Comparison of ENCODE assay signal across 8 cellular contexts in the genomic region with DNA sequence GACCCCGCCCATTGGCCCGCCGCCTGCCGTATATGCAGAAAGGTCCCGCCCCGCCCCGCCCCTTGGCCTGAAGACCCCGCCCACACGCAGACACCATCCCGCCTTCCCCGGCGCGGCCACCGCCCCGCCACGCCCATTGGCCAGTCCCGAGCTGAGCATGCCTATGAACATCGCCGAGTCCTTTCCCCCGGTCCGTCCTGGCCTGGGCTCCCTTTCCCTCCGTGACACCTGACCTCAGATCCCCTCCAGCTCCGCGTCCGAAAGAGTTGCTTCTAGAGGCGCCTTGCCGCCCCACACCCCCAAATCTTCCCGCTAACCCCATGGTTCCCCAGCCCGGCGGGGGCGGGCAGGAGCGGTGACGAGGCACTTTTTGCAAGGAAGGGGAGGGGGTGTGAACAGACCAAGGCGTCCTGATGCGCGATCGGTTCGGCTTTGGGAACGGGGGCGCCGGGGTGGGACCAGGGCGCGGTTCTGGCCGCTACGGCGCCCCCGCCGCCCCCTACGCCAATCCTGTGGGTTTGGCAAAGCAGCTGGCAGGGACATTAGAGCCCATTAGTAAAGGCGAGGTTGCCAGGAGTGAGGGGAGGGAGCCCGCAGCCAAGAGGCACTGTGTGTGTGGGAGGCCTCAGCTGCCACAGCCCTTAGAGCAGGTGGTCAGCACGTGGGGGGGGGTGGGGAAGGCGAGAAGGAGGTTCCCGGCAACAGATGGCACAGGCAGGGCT. TPM values are rescaled to one million over a fixed set of nuclear protein-coding genes. Genes with fewer than 3 reads are reported as not detected.
DNase-seq lines count a peak whose midpoint lies in the region; ATAC-seq and TF ChIP-seq lines count a peak whose summit lies in the region.

No MANE protein-coding gene starts in this region.

- DNase-seq in Daoy (ENCODE audit: low read depth) (peak; percentile 97), HFF-Myc (ENCODE audit: extremely low read depth, low read depth) (peak; percentile 85), NCI-H1436 treated with DMSO at 0.1 percent for 48 hours (lab: John Stamatoyannopoulos, UW) (peak; percentile 66), T follicular helper cell (ENCODE audit: low read depth) (peak; percentile 85), heart left ventricle (peak; percentile 96 to 97 (median 96)), posterior cingulate gyrus (peak; percentile 81 to 98 (median 93)), transverse colon (peak; percentile 96)

- in situ Hi-C loops in transverse colon (cut with MboI; ENCODE audit: low pct_ligation_motif_present in 1 of 4, low pct_unique_long_range_greater_than_20kb in 1 of 4, low sequenced_read_pairs in 3 of 4): no loop called here

- H3K4me3 ChIP-seq in HFF-Myc (replicated peaks; ENCODE audit: low read depth, low read length) (peak overlapping the region; percentile 60), heart left ventricle (peak overlapping the region; percentile 58 to 93 (median 72)), transverse colon (peak overlapping the region; percentile 9 to 65 (median 58))

- peak in 1 of 2 donors; percentile 40 for TF ChIP-seq POLR2A in heart left ventricle (IDR thresholded peaks at IDR 0.05)
- TF ChIP-seq POLR2A in transverse colon (IDR thresholded peaks at IDR 0.05): peak; percentile 44

- WGBS in adipose tissue, 3 donors: 1 to 4% (median 4%) methylated on average over 47 to 54 of the region's 54 CpGs
- 4 to 10% (median 6%) methylated on average over 16 to 54 of the region's 54 CpGs for WGBS in heart left ventricle, 4 donors
- WGBS in transverse colon (ENCODE audit: low coverage in 1 of 2), 2 donors: 1% methylated on average over 30 of the region's 54 CpGs; no CpG with 5 or more reads in 1 of the 2 donors

- H3K36me3 ChIP-seq in heart left ventricle (peaks cover 0 to 44% (median 25%) of the 10 kb centered on the region in 9 donors), transverse colon (peaks cover 0 to 7% (median 0%) of the 10 kb centered on the region in 4 donors)

- TF ChIP-seq CTCF in HFF-Myc (IDR thresholded peaks at IDR 0.05; ENCODE audit: low read depth, low read length, missing control alignments): no peak
- TF ChIP-seq CTCF in heart left ventricle (IDR thresholded peaks at IDR 0.05): no peak
- no peak for TF ChIP-seq CTCF in transverse colon (IDR thresholded peaks at IDR 0.05)

- peak; percentile 86 to 91 (median 90) for ATAC-seq in heart left ventricle

- H3K27me3 ChIP-seq in heart left ventricle (no peaks in the 10 kb centered on the region), transverse colon (no peaks in the 10 kb centered on the region)

- H3K4me1 ChIP-seq in heart left ventricle (peaks cover 0 to 43% (median 20%) of the 10 kb centered on the region in 12 donors), transverse colon (peaks cover 13 to 24% (median 18%) of the 10 kb centered on the region in 4 donors)

- H3K27ac ChIP-seq in adipose tissue (ENCODE audit: low read depth, low read length): peak overlapping the region; percentile 40
- peak overlapping the region; percentile 82 to 94 (median 86) for H3K27ac ChIP-seq in heart left ventricle
- H3K27ac ChIP-seq in transverse colon: peak overlapping the region; percentile 81 to 86 (median 84)

- TF ChIP-seq EP300 in transverse colon (IDR thresholded peaks at IDR 0.05; ENCODE audit: low read depth): no peak

- intact Hi-C loops in heart left ventricle (cut with DNase I) (loop anchor here in 4 of 10 donors (1.0 to 2.0 kb wide), 4 partner anchors 24 to 60 kb away; partner anchors contain the start of genes ACTMAP (in 1 of the 4) and SNRPA (in 1 of the 4)), posterior cingulate gyrus (cut with DNase I) (loop anchor here (1.0 kb wide), 1 partner anchor 24 kb away; no protein-coding TSS in a partner anchor), transverse colon (cut with DNase I; ENCODE audit: low total_unique reads) (no loop called here)

- H3K9me3 ChIP-seq in heart left ventricle: no peaks in the 10 kb centered on the region
- H3K9me3 ChIP-seq in transverse colon: no peaks in the 10 kb centered on the region

RNA-seq across cellular contexts. Expression of gene NUMBL, which starts 0.4 kb away (rescaled TPM):
- total RNA-seq in Daoy (2014; rRNA removed; shearing (Covaris generic)): 16.4 and 22.7 TPM in 2 replicates
- 10 to 100 TPM in 2 of 3 donors, 1 to 10 TPM in 1; 7.1 to 30.7 (median 27.2) TPM for polyA plus RNA-seq in adipose tissue
- 10 to 100 TPM in 5 of 9 donors, 1 to 10 TPM in 4; 7.3 to 29.1 (median 10.6) TPM for total RNA-seq in heart left ventricle
- 10 to 100 TPM in 1 of 2 donors, 1 to 10 TPM in 1; 8.4 to 11.7 TPM for polyA plus RNA-seq in heart left ventricle
- 10 to 100 TPM in 3 of 4 donors, 1 to 10 TPM in 1; 9.0 to 44.9 (median 20.4) TPM for total RNA-seq in transverse colon

RNA-seq across cellular contexts. Expression of gene COQ8B, which starts 25.8 kb away (rescaled TPM):
- total RNA-seq in Daoy (2014; rRNA removed; shearing (Covaris generic)): 20.0 and 31.0 TPM in 2 replicates
- polyA plus RNA-seq in adipose tissue (10 to 100 TPM; 26.2 to 35.5 (median 29.4) TPM), heart left ventricle (10 to 100 TPM; 25.1 to 38.3 TPM)
- total RNA-seq in heart left ventricle (10 to 100 TPM; 18.2 to 49.7 (median 27.8) TPM), transverse colon (10 to 100 TPM; 15.3 to 41.2 (median 36.5) TPM)

RNA-seq across cellular contexts. Expression of gene ITPKC, which starts 26.1 kb away (rescaled TPM):
- total RNA-seq in Daoy (2014; rRNA removed; shearing (Covaris generic)): 4.9 and 5.3 TPM in 2 replicates
- polyA plus RNA-seq in adipose tissue: 10 to 100 TPM; 14.6 to 58.3 (median 43.1) TPM
- total RNA-seq in heart left ventricle: 10 to 100 TPM in 3 of 9 donors, 1 to 10 TPM in 6; 6.9 to 27.3 (median 8.9) TPM
- polyA plus RNA-seq in heart left ventricle: 10 to 100 TPM; 13.0 to 22.7 TPM
- total RNA-seq in transverse colon: 10 to 100 TPM; 14.7 to 56.1 (median 33.8) TPM

RNA-seq across cellular contexts. Expression of gene ACTMAP, which starts 59.4 kb away (rescaled TPM):
- total RNA-seq in Daoy (2014; rRNA removed; shearing (Covaris generic)): 0.51 TPM in 1 of 2 replicates, not detected in the other
- polyA plus RNA-seq in adipose tissue (1 to 10 TPM; 3.5 to 7.1 (median 5.1) TPM), heart left ventricle (1 to 10 TPM; 4.5 to 7.7 TPM)
- total RNA-seq in heart left ventricle (10 to 100 TPM in 3 of 9 donors, 1 to 10 TPM in 6; 4.2 to 11.1 (median 8.6) TPM), transverse colon (10 to 100 TPM in 2 of 4 donors, 1 to 10 TPM in 2; 8.3 to 29.1 (median 12.1) TPM)

Comparison
In these comparisons a context has a peak if more than half of its experiments do, and no peak if none do; other contexts are left out.
1. Peak in every context shown above with its lines: DNase-seq, ATAC-seq, H3K4me3 ChIP-seq and H3K27ac ChIP-seq.